ENCODE assay signal across 23 cellular contexts in the genomic region with DNA sequence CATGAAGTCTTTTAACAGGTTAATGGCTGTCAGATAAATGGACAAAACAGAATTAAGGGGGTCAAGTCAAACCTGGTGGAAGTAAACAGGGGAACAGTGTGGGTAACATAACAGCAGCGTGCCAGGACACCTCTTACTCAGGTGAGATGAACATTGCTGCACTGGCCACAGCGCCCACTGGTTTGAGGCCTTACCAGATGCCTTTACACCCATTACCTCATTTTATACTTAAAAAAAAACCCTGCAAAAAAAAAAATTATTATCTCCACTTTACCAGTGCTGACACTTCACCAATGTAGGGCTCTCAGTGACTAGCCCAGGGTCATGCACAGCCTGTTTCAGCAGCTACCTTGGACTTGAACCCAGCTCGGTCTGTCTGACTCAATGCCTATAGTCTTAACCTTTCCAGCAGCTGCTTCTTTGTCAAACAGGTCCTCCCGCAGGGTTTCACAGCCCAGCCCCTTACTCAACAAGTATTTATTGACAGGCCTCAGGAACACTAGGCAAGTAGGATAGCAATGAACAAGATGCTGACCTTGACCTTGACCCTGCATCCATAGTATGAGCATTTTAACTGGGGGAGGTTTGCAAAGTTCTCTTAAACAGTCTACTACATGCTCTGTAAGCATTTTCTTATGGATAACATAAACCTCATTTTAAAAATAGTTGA. TPM values are rescaled to one million over a fixed set of nuclear protein-coding genes. Genes with fewer than 3 reads are reported as not detected.
"Had no signal": no experiment of that assay in that cellular context is flagged by ENCODE, and none has a peak within 500 bp of the region (broad histone marks: within the 10 kb centered on the region; RNA-seq: fewer than 3 reads in every experiment).

No MANE protein-coding gene starts in this region.

- H3K36me3 ChIP-seq: SJCRH30 had no signal

- FAIRE-seq: HTR-8/SVneo had no signal

- ATAC-seq: Panc1, PC-3, SK-N-SH treated with all-trans-retinoic acid at 6 μM for 48 hours had no signal

- H3K27ac ChIP-seq: HL-60, RWPE1, SJCRH30 had no signal

- DNase-seq: Karpas-422, KG1, MM.1S, NCI-H1092 treated with DMSO at 0.1 percent for 48 hours, NCI-H1436, NCI-H187, NCI-H2029, NCI-H2081 treated with DMSO at 0.1 percent for 48 hours, NCI-H2171, NCI-H226, NCI-H446, NCI-H510A, NCI-H524 treated with DMSO at 0.1 percent for 48 hours, NCI-H69, NCI-H774, PC-3, SHP77, SJCRH30 had no signal

- H3K4me3 ChIP-seq: SJCRH30 had no signal

- H3K9me3 ChIP-seq: SJCRH30 had no signal

- H3K4me1 ChIP-seq: SJCRH30 had no signal

- H3K27me3 ChIP-seq: SJCRH30 had no signal

RNA-seq across cellular contexts. Expression of a gene that starts 55.4 kb away (rescaled TPM):
- total RNA-seq: PC-3 had no signal
